ENCODE assay signal across 1 cellular context in the genomic region with DNA sequence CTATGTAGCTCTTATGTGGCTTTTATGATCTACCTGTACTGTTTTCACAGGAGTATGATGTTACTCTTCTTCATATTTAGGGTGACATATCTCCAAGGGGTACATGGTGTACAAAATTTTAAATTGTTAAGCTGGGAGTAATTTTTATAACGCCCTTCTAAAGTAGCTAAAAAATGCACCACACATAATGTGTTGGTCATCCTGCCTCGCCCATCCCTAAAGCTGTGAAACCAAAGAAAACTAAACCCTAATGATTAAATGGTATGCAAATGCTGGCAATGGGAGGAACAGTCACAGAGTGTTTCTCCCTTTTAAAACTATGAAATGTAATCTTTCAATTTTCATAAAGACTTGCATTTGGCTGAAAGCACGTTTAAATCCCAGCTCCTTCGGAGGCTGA.
TF ChIP-seq lines count a peak whose summit lies in the region.

No MANE protein-coding gene starts in this region.

TF ChIP-seq in HepG2, 621 proteins besides CTCF, POLR2A, EP300 and RAD21:
- TF ChIP-seq ZNF761 (CRISPR knock-in tag; conservative IDR thresholded peaks at IDR 0.05) = no peak
- TF ChIP-seq, protein P1, sequence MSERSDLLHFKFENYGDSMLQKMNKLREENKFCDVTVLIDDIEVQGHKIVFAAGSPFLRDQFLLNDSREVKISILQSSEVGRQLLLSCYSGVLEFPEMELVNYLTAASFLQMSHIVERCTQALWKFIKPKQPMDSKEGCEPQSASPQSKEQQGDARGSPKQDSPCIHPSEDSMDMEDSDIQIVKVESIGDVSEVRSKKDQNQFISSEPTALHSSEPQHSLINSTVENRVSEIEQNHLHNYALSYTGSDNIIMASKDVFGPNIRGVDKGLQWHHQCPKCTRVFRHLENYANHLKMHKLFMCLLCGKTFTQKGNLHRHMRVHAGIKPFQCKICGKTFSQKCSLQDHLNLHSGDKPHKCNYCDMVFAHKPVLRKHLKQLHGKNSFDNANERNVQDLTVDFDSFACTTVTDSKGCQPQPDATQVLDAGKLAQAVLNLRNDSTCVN (CRISPR knock-in tag; IDR thresholded peaks at IDR 0.05; ENCODE audit: borderline replicate concordance) = no peak
- no peak for TF ChIP-seq ZNF816 (CRISPR knock-in tag; IDR thresholded peaks at IDR 0.05; ENCODE audit: borderline replicate concordance)
- TF ChIP-seq HES4 (CRISPR knock-in tag; IDR thresholded peaks at IDR 0.05; ENCODE audit: borderline replicate concordance) = no peak
- TF ChIP-seq, protein P2, sequence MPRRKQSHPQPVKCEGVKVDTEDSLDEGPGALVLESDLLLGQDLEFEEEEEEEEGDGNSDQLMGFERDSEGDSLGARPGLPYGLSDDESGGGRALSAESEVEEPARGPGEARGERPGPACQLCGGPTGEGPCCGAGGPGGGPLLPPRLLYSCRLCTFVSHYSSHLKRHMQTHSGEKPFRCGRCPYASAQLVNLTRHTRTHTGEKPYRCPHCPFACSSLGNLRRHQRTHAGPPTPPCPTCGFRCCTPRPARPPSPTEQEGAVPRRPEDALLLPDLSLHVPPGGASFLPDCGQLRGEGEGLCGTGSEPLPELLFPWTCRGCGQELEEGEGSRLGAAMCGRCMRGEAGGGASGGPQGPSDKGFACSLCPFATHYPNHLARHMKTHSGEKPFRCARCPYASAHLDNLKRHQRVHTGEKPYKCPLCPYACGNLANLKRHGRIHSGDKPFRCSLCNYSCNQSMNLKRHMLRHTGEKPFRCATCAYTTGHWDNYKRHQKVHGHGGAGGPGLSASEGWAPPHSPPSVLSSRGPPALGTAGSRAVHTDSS (CRISPR knock-in tag; conservative IDR thresholded peaks at IDR 0.05) = no peak
- TF ChIP-seq ZNF260 (CRISPR knock-in tag; IDR thresholded peaks at IDR 0.05; ENCODE audit: borderline replicate concordance, low read depth) = no peak
- no peak for TF ChIP-seq ZNF446 (CRISPR knock-in tag; IDR thresholded peaks at IDR 0.05)
- no peak for TF ChIP-seq RXRA (CRISPR knock-in tag; IDR thresholded peaks at IDR 0.05)
- no peak for TF ChIP-seq SNAI1 (CRISPR knock-in tag; IDR thresholded peaks at IDR 0.05; ENCODE audit: borderline replicate concordance)
- TF ChIP-seq ATF7-NPFF (CRISPR knock-in tag; IDR thresholded peaks at IDR 0.05; ENCODE audit: low read depth) = no peak
- TF ChIP-seq ZFP90 (CRISPR knock-in tag; IDR thresholded peaks at IDR 0.05; ENCODE audit: borderline replicate concordance) = no peak
- no peak for TF ChIP-seq MIER3 (CRISPR knock-in tag; IDR thresholded peaks at IDR 0.05; ENCODE audit: borderline replicate concordance)
- TF ChIP-seq ZNF841 (CRISPR knock-in tag; IDR thresholded peaks at IDR 0.05; ENCODE audit: borderline replicate concordance) = no peak
- TF ChIP-seq ZNF317 (CRISPR knock-in tag; IDR thresholded peaks at IDR 0.05) = no peak
- TF ChIP-seq MAZ (IDR thresholded peaks at IDR 0.05; ENCODE audit: borderline replicate concordance, low read depth, low read length) = no peak
- TF ChIP-seq MAZ (CRISPR knock-in tag; IDR thresholded peaks at IDR 0.05; ENCODE audit: low read depth) = no peak
- no peak for TF ChIP-seq TBL1XR1 (IDR thresholded peaks at IDR 0.05; ENCODE audit: borderline replicate concordance, low read length, partially characterized antibody)
- no peak for TF ChIP-seq ZNF225 (CRISPR knock-in tag; IDR thresholded peaks at IDR 0.05)
